ENCODE assay signal across 12 cellular contexts in the genomic region with DNA sequence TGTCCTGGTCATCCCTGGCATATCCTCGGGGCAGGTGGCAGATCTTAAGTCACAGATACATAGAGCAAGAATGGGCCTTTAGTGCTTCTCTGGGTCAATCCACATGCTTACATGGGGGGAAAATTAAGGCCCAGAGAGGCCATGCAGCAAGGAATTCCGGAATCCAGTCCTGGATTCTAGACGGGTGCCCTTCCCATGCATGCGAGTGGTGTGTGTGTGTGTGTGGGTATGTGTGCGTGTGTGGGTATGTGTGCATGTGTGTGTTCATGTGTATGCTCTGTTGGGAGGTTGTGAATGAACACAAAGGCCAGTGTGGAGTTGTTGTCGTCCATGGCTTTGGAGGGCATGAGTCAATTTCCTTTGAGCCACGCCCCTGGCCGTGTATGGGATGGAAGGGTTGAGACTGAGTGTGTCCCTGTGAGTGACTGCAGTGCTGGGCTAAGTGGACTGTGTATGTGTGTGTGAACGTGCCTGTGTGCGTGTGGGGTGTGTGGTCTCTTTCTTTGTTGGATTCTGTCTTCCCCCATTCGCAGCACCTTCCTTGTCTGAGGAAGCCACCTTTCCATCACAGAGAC. TPM values are rescaled to one million over a fixed set of nuclear protein-coding genes. Genes with fewer than 3 reads are reported as not detected.
DNase-seq lines count a peak whose midpoint lies in the region; ATAC-seq, FAIRE-seq and TF ChIP-seq lines count a peak whose summit lies in the region.
"Had no signal": no experiment of that assay in that cellular context is flagged by ENCODE, and none has a peak within 500 bp of the region (broad histone marks: within the 10 kb centered on the region; RNA-seq: fewer than 3 reads in every experiment).

No MANE protein-coding gene starts in this region.

- no peaks in the 10 kb centered on the region for H3K36me3 ChIP-seq in SJSA1
- H3K36me3 ChIP-seq: WERI-Rb-1 had no signal

- H3K27me3 ChIP-seq in SJSA1 (replicated peaks): no peaks in the 10 kb centered on the region

- H3K9me3 Mint-ChIP-seq in stimulated activated naive CD8-positive, alpha-beta T cell treated with anti-CD3 and anti-CD28 coated beads, Interleukin-15, Interleukin-2, amounts not matched to agents 100 ng/mL and 50 ng/mL, for 24 hours: no peaks in the 10 kb centered on the region
- no peaks in the 10 kb centered on the region for H3K9me3 Mint-ChIP-seq in stimulated activated naive CD8-positive, alpha-beta T cell treated with anti-CD3 and anti-CD28 coated beads, Interleukin-15, amount 100 ng/mL, for 72 hours
- H3K9me3 Mint-ChIP-seq: IgD-negative memory B cell had no signal

- peaks cover 24% of the 10 kb centered on the region for H3K27me3 Mint-ChIP-seq in stimulated activated naive CD8-positive, alpha-beta T cell treated with anti-CD3 and anti-CD28 coated beads, Interleukin-15, Interleukin-2, amounts not matched to agents 100 ng/mL and 50 ng/mL, for 24 hours
- peaks cover 12% of the 10 kb centered on the region for H3K27me3 Mint-ChIP-seq in stimulated activated naive CD8-positive, alpha-beta T cell treated with anti-CD3 and anti-CD28 coated beads, Interleukin-15, amount 100 ng/mL, for 72 hours

- TF ChIP-seq CTCF in fibroblast of mammary gland (conservative IDR thresholded peaks at IDR 0.05; ENCODE audit: control insufficient read depth, insufficient read depth, low read depth, low read length): no peak

- ATAC-seq in stimulated activated naive CD8-positive, alpha-beta T cell treated with anti-CD3 and anti-CD28 coated beads, Interleukin-15, amount 100 ng/mL, for 72 hours: no peak
- ATAC-seq in HG02588 (IDR thresholded peaks at IDR 0.05; ENCODE audit: unreplicated experiment): no peak

- H3K36me3 Mint-ChIP-seq in stimulated activated naive CD8-positive, alpha-beta T cell treated with anti-CD3 and anti-CD28 coated beads, Interleukin-15, Interleukin-2, amounts not matched to agents 100 ng/mL and 50 ng/mL, for 24 hours (ENCODE audit: low read depth): no peaks in the 10 kb centered on the region
- H3K36me3 Mint-ChIP-seq: IgD-negative memory B cell had no signal

- no peak overlapping the region for H3K4me3 Mint-ChIP-seq in stimulated activated naive CD8-positive, alpha-beta T cell treated with anti-CD3 and anti-CD28 coated beads, Interleukin-15, Interleukin-2, amounts not matched to agents 100 ng/mL and 50 ng/mL, for 24 hours
- no peak overlapping the region for H3K4me3 Mint-ChIP-seq in stimulated activated naive CD8-positive, alpha-beta T cell treated with anti-CD3 and anti-CD28 coated beads, Interleukin-15, amount 100 ng/mL, for 72 hours

- H3K27ac Mint-ChIP-seq in stimulated activated naive CD8-positive, alpha-beta T cell treated with anti-CD3 and anti-CD28 coated beads, Interleukin-15, Interleukin-2, amounts not matched to agents 100 ng/mL and 50 ng/mL, for 24 hours: peak overlapping the region; percentile 41
- no peak overlapping the region for H3K27ac Mint-ChIP-seq in stimulated activated naive CD8-positive, alpha-beta T cell treated with anti-CD3 and anti-CD28 coated beads, Interleukin-15, amount 100 ng/mL, for 72 hours

- FAIRE-seq in frontal cortex (lab: Jason Lieb, UNC): no peak

- no peak for DNase-seq in stimulated activated naive CD8-positive, alpha-beta T cell treated with anti-CD3 and anti-CD28 coated beads, Interleukin-15, amount 100 ng/mL, for 72 hours
- DNase-seq in SJSA1 (ENCODE audit: low read depth in 1 of 2, low spot score in 2 of 2) (peak; percentile 31 to 64), fibroblast of mammary gland (ENCODE audit: low read depth) (peak; percentile 51), frontal cortex (ENCODE audit: low spot score in 2 of 2) (no peak), cerebellar cortex (ENCODE audit: low spot score) (no peak), NCI-H2081 (lab: John Stamatoyannopoulos, UW) (no peak)
- DNase-seq: RPMI8226, WERI-Rb-1 had no signal

- H3K27ac ChIP-seq in SJSA1: no peak overlapping the region
- H3K27ac ChIP-seq: parathyroid adenoma, WERI-Rb-1 had no signal

- peaks cover 6% of the 10 kb centered on the region for H3K4me1 ChIP-seq in SJSA1 (replicated peaks)
- H3K4me1 ChIP-seq: parathyroid adenoma had no signal

- no peak overlapping the region for H3K4me3 ChIP-seq in SJSA1
- no peak overlapping the region for H3K4me3 ChIP-seq in fibroblast of mammary gland (ENCODE audit: control insufficient read depth, low read depth, low read length)

- H3K9me3 ChIP-seq in SJSA1 (replicated peaks): no peaks in the 10 kb centered on the region

- no peaks in the 10 kb centered on the region for H3K4me1 Mint-ChIP-seq in stimulated activated naive CD8-positive, alpha-beta T cell treated with anti-CD3 and anti-CD28 coated beads, Interleukin-15, Interleukin-2, amounts not matched to agents 100 ng/mL and 50 ng/mL, for 24 hours (ENCODE audit: low read depth)
- no peaks in the 10 kb centered on the region for H3K4me1 Mint-ChIP-seq in stimulated activated naive CD8-positive, alpha-beta T cell treated with anti-CD3 and anti-CD28 coated beads, Interleukin-15, amount 100 ng/mL, for 72 hours

RNA-seq across cellular contexts. Expression of a gene that starts 33.4 kb away (rescaled TPM):
- 266 and 351 TPM in 2 replicates for total RNA-seq in SJSA1 (2014; rRNA removed; shearing (Covaris generic))
- 205 TPM for total RNA-seq in frontal cortex

RNA-seq across cellular contexts. Expression of a gene that starts 55.5 kb away (rescaled TPM):
- 0.88 and 6.3 TPM in 2 replicates for total RNA-seq in SJSA1 (2014; rRNA removed; shearing (Covaris generic))
- total RNA-seq in frontal cortex: 11.0 TPM

Comparison
In these comparisons a context has a peak if more than half of its experiments do, and no peak if none do; other contexts are left out.
1. DNase-seq: peak in SJSA1 (2 of 2) and fibroblast of mammary gland (single experiment); none in stimulated activated naive CD8-positive, alpha-beta T cell treated with anti-CD3 and anti-CD28 coated beads, Interleukin-15, amount 100 ng/mL, for 72 hours (0 of 2), frontal cortex (0 of 2), cerebellar cortex (single experiment) and NCI-H2081 (0 of 2).